ENCODE assay signal across 1 cellular context in genomic region chr15:62770111-62770660, GRCh38.
TF ChIP-seq lines count a peak whose summit lies in the region.

No MANE protein-coding gene starts in this region.

TF ChIP-seq in SK-N-SH treated with all-trans-retinoic acid at 6 μM for 48 hours, 23 proteins besides CTCF, POLR2A, EP300 and RAD21 (continued from another document):
- TF ChIP-seq, protein P1, sequence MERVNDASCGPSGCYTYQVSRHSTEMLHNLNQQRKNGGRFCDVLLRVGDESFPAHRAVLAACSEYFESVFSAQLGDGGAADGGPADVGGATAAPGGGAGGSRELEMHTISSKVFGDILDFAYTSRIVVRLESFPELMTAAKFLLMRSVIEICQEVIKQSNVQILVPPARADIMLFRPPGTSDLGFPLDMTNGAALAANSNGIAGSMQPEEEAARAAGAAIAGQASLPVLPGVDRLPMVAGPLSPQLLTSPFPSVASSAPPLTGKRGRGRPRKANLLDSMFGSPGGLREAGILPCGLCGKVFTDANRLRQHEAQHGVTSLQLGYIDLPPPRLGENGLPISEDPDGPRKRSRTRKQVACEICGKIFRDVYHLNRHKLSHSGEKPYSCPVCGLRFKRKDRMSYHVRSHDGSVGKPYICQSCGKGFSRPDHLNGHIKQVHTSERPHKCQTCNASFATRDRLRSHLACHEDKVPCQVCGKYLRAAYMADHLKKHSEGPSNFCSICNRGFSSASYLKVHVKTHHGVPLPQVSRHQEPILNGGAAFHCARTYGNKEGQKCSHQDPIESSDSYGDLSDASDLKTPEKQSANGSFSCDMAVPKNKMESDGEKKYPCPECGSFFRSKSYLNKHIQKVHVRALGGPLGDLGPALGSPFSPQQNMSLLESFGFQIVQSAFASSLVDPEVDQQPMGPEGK (CRISPR knock-in tag; IDR thresholded peaks at IDR 0.05; ENCODE audit: borderline replicate concordance): no peak
- TF ChIP-seq, protein P2, sequence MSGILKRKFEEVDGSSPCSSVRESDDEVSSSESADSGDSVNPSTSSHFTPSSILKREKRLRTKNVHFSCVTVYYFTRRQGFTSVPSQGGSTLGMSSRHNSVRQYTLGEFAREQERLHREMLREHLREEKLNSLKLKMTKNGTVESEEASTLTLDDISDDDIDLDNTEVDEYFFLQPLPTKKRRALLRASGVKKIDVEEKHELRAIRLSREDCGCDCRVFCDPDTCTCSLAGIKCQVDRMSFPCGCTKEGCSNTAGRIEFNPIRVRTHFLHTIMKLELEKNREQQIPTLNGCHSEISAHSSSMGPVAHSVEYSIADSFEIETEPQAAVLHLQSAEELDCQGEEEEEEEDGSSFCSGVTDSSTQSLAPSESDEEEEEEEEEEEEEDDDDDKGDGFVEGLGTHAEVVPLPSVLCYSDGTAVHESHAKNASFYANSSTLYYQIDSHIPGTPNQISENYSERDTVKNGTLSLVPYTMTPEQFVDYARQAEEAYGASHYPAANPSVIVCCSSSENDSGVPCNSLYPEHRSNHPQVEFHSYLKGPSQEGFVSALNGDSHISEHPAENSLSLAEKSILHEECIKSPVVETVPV (CRISPR knock-in tag; IDR thresholded peaks at IDR 0.05): no peak
